Comparison of ENCODE assay signal across 2 cellular contexts in genomic region chr1:64967381-64967780, GRCh38.
TF ChIP-seq lines count a peak whose summit lies in the region.

No MANE protein-coding gene starts in this region.

TF ChIP-seq in A549, 52 proteins besides CTCF, POLR2A, EP300 and RAD21:
- TF ChIP-seq REST (IDR thresholded peaks at IDR 0.05) (peak; percentile 42; the same call in 1 of the 2 replicates), EHF (CRISPR knock-in tag; IDR thresholded peaks at IDR 0.05) (no peak)

TF ChIP-seq in K562, 482 proteins besides CTCF, POLR2A, EP300 and RAD21 (continued from another document):
- TF ChIP-seq HOMEZ (CRISPR knock-in tag; IDR thresholded peaks at IDR 0.05) (no peak), HES1 (IDR thresholded peaks at IDR 0.05; ENCODE audit: low read depth) (no peak), POLR2AphosphoS5 (IDR thresholded peaks at IDR 0.05; ENCODE audit: control insufficient read depth, insufficient read depth, low read depth, low read length) (no peak)
